8 cellular contexts compared by ENCODE assay signal in genomic region chr7:65141405-65141778, GRCh38.
DNase-seq lines count a peak whose midpoint lies in the region; ATAC-seq and TF ChIP-seq lines count a peak whose summit lies in the region.
"Not testable (repeated sequence)": the region's sequence is repeated elsewhere in the genome, so short reads cannot be mapped to it uniquely, and the experiment has no call there.

No MANE protein-coding gene starts in this region.

- DNase-seq in OCI-LY7 (ENCODE audit: low spot score) = peak; percentile 14
- DNase-seq in coronary artery (ENCODE audit: low spot score) = peak; percentile 45
- DNase-seq in heart left ventricle = peak in 3 of 5 donors; percentile 7 to 31 (median 14)
- DNase-seq in islet precursor cell = peak; percentile 25
- peak; percentile 88 for DNase-seq in mesenteric fat pad (ENCODE audit: low spot score)
- peak; percentile 14 for DNase-seq in testis

- not testable (repeated sequence) for H3K79me2 ChIP-seq in OCI-LY7 (ENCODE audit: insufficient read depth, low read depth, low read length)

- peaks cover 24% of the 10 kb centered on the region for H3K27me3 ChIP-seq in BLaER1
- H3K27me3 ChIP-seq in heart left ventricle, testis: not testable (repeated sequence)

- CTCF ChIA-PET in HEK293 (lab: Yijun Ruan, JAX); OCI-LY7 (lab: Charles Lee; ENCODE audit: unreplicated experiment): not testable (repeated sequence)

- 22 to 35% (median 28%) methylated on average over 14 to 16 of the region's 20 CpGs; no CpG with 5 or more reads in 1 of the 4 donors for WGBS in heart left ventricle, 4 donors
- WGBS in testis, 2 donors = 19% methylated on average over 16 of the region's 20 CpGs; no CpG with 5 or more reads in 1 of the 2 donors

- H3K4me1 ChIP-seq in BLaER1; HEK293 (ENCODE audit: control insufficient read depth, insufficient read depth, low read length); OCI-LY7 (ENCODE audit: insufficient read depth, low read length, poor library complexity, severe bottlenecking); heart left ventricle; testis: not testable (repeated sequence)

- not testable (repeated sequence) for H3K36me3 ChIP-seq in BLaER1; HEK293 (ENCODE audit: control insufficient read depth in 2 of 2, insufficient read depth in 1 of 2, low read length in 2 of 2); OCI-LY7 (ENCODE audit: insufficient read depth, low read length); heart left ventricle; testis (ENCODE audit: low read depth, missing control alignments)

- POLR2A ChIA-PET in HEK293 (lab: Yijun Ruan, JAX); OCI-LY7 (lab: Charles Lee): not testable (repeated sequence)

- not testable (repeated sequence) for H3K9me2 ChIP-seq in OCI-LY7 (ENCODE audit: insufficient read depth, low read length)

- not testable (repeated sequence) for H3K9me3 ChIP-seq in BLaER1; HEK293 (ENCODE audit: control insufficient read depth, insufficient read depth, low read depth, low read length); OCI-LY7 (ENCODE audit: low read length); heart left ventricle; testis

- not testable (repeated sequence) for TF ChIP-seq POLR2A in heart left ventricle (IDR thresholded peaks at IDR 0.05); testis (IDR thresholded peaks at IDR 0.05)

- not testable (repeated sequence) for BruUV-seq in OCI-LY7 (replicated peaks; lab: Mats Ljungman, UMichigan)

- intact Hi-C loops in OCI-LY7 (cut with micrococcal nuclease; ENCODE audit: unreplicated experiment); heart left ventricle (cut with DNase I); testis (cut with DNase I; ENCODE audit: low total_unique reads): not testable (repeated sequence)

- not testable (repeated sequence) for H3K27ac ChIP-seq in BLaER1; HEK293 (ENCODE audit: extremely low read depth, low read depth, low read length); coronary artery; heart left ventricle; testis
- peak overlapping the region; percentile 37 for H3K27ac ChIP-seq in OCI-LY7 (ENCODE audit: low read depth, low read length, poor library complexity, severe bottlenecking)

- not testable (repeated sequence) for H4K20me1 ChIP-seq in BLaER1; OCI-LY7 (ENCODE audit: insufficient read depth, low read length)

- not testable (repeated sequence) for H3K4me3 ChIP-seq in BLaER1, coronary artery, testis
- H3K4me3 ChIP-seq in HEK293 (ENCODE audit: low read depth, low read length) (peak overlapping the region; percentile 39), OCI-LY7 (ENCODE audit: low read depth, low read length, poor library complexity, severe bottlenecking) (peak overlapping the region; percentile 66), heart left ventricle (peak overlapping the region in 3 of 12 donors; percentile 34 to 56 (median 36))

- not testable (repeated sequence) for H2AFZ ChIP-seq in OCI-LY7 (ENCODE audit: low read length)

- not testable (repeated sequence) for TF ChIP-seq CTCF in HEK293 (tag by site-specific recombination; IDR thresholded peaks at IDR 0.05); OCI-LY7 (conservative IDR thresholded peaks at IDR 0.05; ENCODE audit: low read length); coronary artery (IDR thresholded peaks at IDR 0.05); heart left ventricle (IDR thresholded peaks at IDR 0.05); testis (IDR thresholded peaks at IDR 0.05)

- not testable (repeated sequence) for ATAC-seq in heart left ventricle

- not testable (repeated sequence) for H3K9ac ChIP-seq in BLaER1

- peak overlapping the region; percentile 36; the same call in 1 of the 2 replicates for H3K4me2 ChIP-seq in BLaER1
- peak overlapping the region; percentile 53; the same call in 1 of the 2 replicates for H3K4me2 ChIP-seq in OCI-LY7 (ENCODE audit: low read length)

Comparison
In these comparisons a context has a peak if more than half of its experiments do, and no peak if none do; other contexts are left out.
1. DNase-seq: peak in every context shown above with its lines; median percentile 88 in mesenteric fat pad; 45 in coronary artery; 25 in islet precursor cell; 14 in OCI-LY7; 14 in heart left ventricle; 14 in testis.